23 cellular contexts compared by ENCODE assay signal in genomic region chr2:217091531-217091930, GRCh38.
DNase-seq lines count a peak whose midpoint lies in the region; ATAC-seq and TF ChIP-seq lines count a peak whose summit lies in the region.
"Had no signal": no experiment of that assay in that cellular context is flagged by ENCODE, and none has a peak within 500 bp of the region (broad histone marks: within the 10 kb centered on the region; RNA-seq: fewer than 3 reads in every experiment).

No MANE protein-coding gene starts in this region.

- CTCF ChIA-PET in IMR-90 (lab: Yijun Ruan, JAX), result interaction anchor here (1.6 kb wide), 1 partner anchor 75 kb away, joined by 4 read pairs; no protein-coding TSS in a partner anchor

- ATAC-seq in IMR-90 (ENCODE audit: low read depth) (no peak), GM18867 (IDR thresholded peaks at IDR 0.05; ENCODE audit: unreplicated experiment) (no peak)
- ATAC-seq: CD8-positive, alpha-beta T cell had no signal

- no peak overlapping the region for H3K27ac ChIP-seq in IMR-90 (ENCODE audit: insufficient read depth, low read length)
- H3K27ac ChIP-seq in esophagus muscularis mucosa (replicated peaks in 1 of 4), result no peak overlapping the region
- H3K27ac ChIP-seq in smooth muscle cell (ENCODE audit: low read depth), result no peak overlapping the region
- H3K27ac ChIP-seq: 22Rv1, KMS-11, Peyer's patch, SJSA1 had no signal

- H2AK9ac ChIP-seq in IMR-90 (replicated peaks; ENCODE audit: low read depth, low read length, poor library complexity), result no peak overlapping the region

- H3K27ac Mint-ChIP-seq in endothelial cell (ENCODE audit: unreplicated experiment), result no peak overlapping the region
- H3K27ac Mint-ChIP-seq: CD8-positive, alpha-beta T cell had no signal

- H2BK120ac ChIP-seq in IMR-90 (ENCODE audit: low read depth, low read length), result no peak overlapping the region

- H3K18ac ChIP-seq in IMR-90 (ENCODE audit: low read depth, low read length), result peak overlapping the region; percentile 53

- POLR2A ChIA-PET in IMR-90 (lab: Charles Lee; ENCODE audit: unreplicated experiment), result no interaction called here

- H3K4me3 ChIP-seq in IMR-90 (ENCODE audit: insufficient read depth, low read depth, low read length) (no peak overlapping the region), esophagus muscularis mucosa (no peak overlapping the region), smooth muscle cell (no peak overlapping the region)
- H3K4me3 ChIP-seq: BLaER1 treated with 17β-estradiol and CSF1 and Interleukin-3, amounts not matched to agents 10 nM and 100 nM; Peyer's patch; SJSA1 had no signal

- H2AFZ ChIP-seq in IMR-90 (replicated peaks; ENCODE audit: low read length, poor library complexity) (peak overlapping the region; percentile 62), smooth muscle cell (ENCODE audit: low read depth) (peak overlapping the region; percentile 10)

- peaks cover 6% of the 10 kb centered on the region for H3K4me1 ChIP-seq in IMR-90 (ENCODE audit: control insufficient read depth, insufficient read depth, low read length)
- H3K4me1 ChIP-seq in esophagus muscularis mucosa, result peaks cover 0 to 3% (median 0%) of the 10 kb centered on the region in 4 donors
- H3K4me1 ChIP-seq in smooth muscle cell (ENCODE audit: low read depth), result peaks cover 3% of the 10 kb centered on the region
- H3K4me1 ChIP-seq: Peyer's patch had no signal

- no CpG with 5 or more reads among the region's 3 CpGs for WGBS in IMR-90 (ENCODE audit: extremely low coverage in 2 of 2, insufficient read length in 1 of 2), 2 experiments
- 84% methylated on average over 3 of the region's 3 CpGs for WGBS in esophagus muscularis mucosa
- WGBS in smooth muscle cell (ENCODE audit: low lambda C conversion rate), result 72% methylated on average over 3 of the region's 3 CpGs

- peaks cover 11% of the 10 kb centered on the region for H3F3A ChIP-seq in smooth muscle cell (ENCODE audit: low read depth)

- no peak overlapping the region for H3K23ac ChIP-seq in IMR-90 (ENCODE audit: low read depth, low read length)

- no peak overlapping the region; a peak in 1 of 4 replicates for H4K8ac ChIP-seq in IMR-90 (ENCODE audit: low read depth in 2 of 2, low read length in 2 of 2)

- H3K14ac ChIP-seq in IMR-90 (replicated peaks; ENCODE audit: low read depth, low read length), result no peak overlapping the region

- H3K4me3 Mint-ChIP-seq in endothelial cell (ENCODE audit: unreplicated experiment), result no peak overlapping the region
- H3K4me3 Mint-ChIP-seq: CD8-positive, alpha-beta T cell had no signal

- H3K79me1 ChIP-seq in IMR-90 (ENCODE audit: low read depth in 1 of 2, low read length in 2 of 2), result no peaks in the 10 kb centered on the region

- no peaks in the 10 kb centered on the region for H3K36me3 Mint-ChIP-seq in endothelial cell (ENCODE audit: low read depth, unreplicated experiment)
- H3K36me3 Mint-ChIP-seq: CD8-positive, alpha-beta T cell had no signal

- intact Hi-C loops in IMR-90 (cut with micrococcal nuclease) (no loop called here), esophagus muscularis mucosa (cut with DNase I) (no loop called here)

- H3K9ac ChIP-seq in IMR-90 (ENCODE audit: low read depth, low read length) (no peak overlapping the region), smooth muscle cell (ENCODE audit: low read depth) (no peak overlapping the region)
- H3K9ac ChIP-seq: BLaER1 treated with 17β-estradiol and CSF1 and Interleukin-3, amounts not matched to agents 10 nM and 100 nM; KMS-11 had no signal

- 0 out of 2 replicates have a peak overlapping the region, but pooled peaks have one; percentile 24 for H4K91ac ChIP-seq in IMR-90 (ENCODE audit: insufficient read depth, low read depth, low read length)

- H3K9me3 ChIP-seq in IMR-90 (ENCODE audit: control insufficient read depth, insufficient read depth, low read length) (no peaks in the 10 kb centered on the region), esophagus muscularis mucosa (no peaks in the 10 kb centered on the region), smooth muscle cell (replicated peaks; ENCODE audit: low read depth) (no peaks in the 10 kb centered on the region)
- H3K9me3 ChIP-seq: Peyer's patch, SJSA1 had no signal

- peak overlapping the region; percentile 77; the same call in 2 of the 3 replicates for H2BK15ac ChIP-seq in IMR-90 (ENCODE audit: low read depth, low read length)

- H3K27me3 ChIP-seq in IMR-90 (ENCODE audit: control insufficient read depth, insufficient read depth, low read length) (no peaks in the 10 kb centered on the region), esophagus muscularis mucosa (no peaks in the 10 kb centered on the region), smooth muscle cell (ENCODE audit: low read depth) (no peaks in the 10 kb centered on the region)
- H3K27me3 ChIP-seq: Peyer's patch, SJSA1 had no signal

- H3K4me2 ChIP-seq in IMR-90 (ENCODE audit: low read depth, low read length), result no peak overlapping the region
- H3K4me2 ChIP-seq in smooth muscle cell, result no peak overlapping the region
- H3K4me2 ChIP-seq: KMS-11 had no signal

- no peak overlapping the region for H2AK5ac ChIP-seq in IMR-90 (ENCODE audit: low read depth, low read length)

- no peak overlapping the region for H2BK5ac ChIP-seq in IMR-90 (ENCODE audit: low read depth, low read length, poor library complexity, severe bottlenecking)

- H3K4ac ChIP-seq in IMR-90 (ENCODE audit: low read depth, low read length), result no peak overlapping the region

- H2BK20ac ChIP-seq in IMR-90 (ENCODE audit: low read depth, low read length), result no peak overlapping the region

- peak; percentile 24 for DNase-seq in NCI-H82 (lab: John Stamatoyannopoulos, UW)
- no peak for DNase-seq in NCI-H82 treated with DMSO at 0.1 percent for 48 hours (lab: John Stamatoyannopoulos, UW; ENCODE audit: unreplicated experiment)
- DNase-seq in IMR-90, result no peak
- peak; percentile 50 for DNase-seq in esophagus muscularis mucosa (ENCODE audit: extremely low spot score)
- no peak for DNase-seq in smooth muscle cell (lab: John Stamatoyannopoulos, UW; ENCODE audit: unreplicated experiment)
- DNase-seq in stimulated activated CD4-positive, alpha-beta T cell treated with anti-CD3 and anti-CD28 coated beads, Interleukin-1b, Interleukin-23, amount 100 ng/mL, for 48 hours, result no peak
- no peak for DNase-seq in endothelial cell (ENCODE audit: low spot score)
- DNase-seq: ACHN; CD8-positive, alpha-beta T cell; DND-41; H7; MV-4-11; NCI-H1105 treated with DMSO at 0.1 percent for 48 hours; NCI-H2029 treated with DMSO at 0.1 percent for 48 hours; NCI-H226; NCI-H510A treated with DMSO at 0.1 percent for 48 hours; NCI-H748 treated with DMSO at 0.1 percent for 48 hours; Peyer's patch had no signal

- H3K9me3 Mint-ChIP-seq in endothelial cell (ENCODE audit: unreplicated experiment), result no peaks in the 10 kb centered on the region
- H3K9me3 Mint-ChIP-seq: CD8-positive, alpha-beta T cell had no signal

- no peak for TF ChIP-seq EP300 in esophagus muscularis mucosa (IDR thresholded peaks at IDR 0.05)

- no peak overlapping the region for H3K56ac ChIP-seq in IMR-90 (ENCODE audit: extremely low read depth, insufficient read depth, low read length)

- H3K9me1 ChIP-seq in IMR-90 (ENCODE audit: insufficient read depth, low read length), result peaks cover 3% of the 10 kb centered on the region; the same call in 1 of the 2 replicates

- dilution Hi-C loops in IMR-90 (cut with HindIII; ENCODE audit: low sequenced_read_pairs, unreplicated experiment), result no loop called here

- H3K36me3 ChIP-seq in IMR-90 (ENCODE audit: control insufficient read depth, insufficient read depth, low read length) (no peaks in the 10 kb centered on the region), esophagus muscularis mucosa (no peaks in the 10 kb centered on the region), smooth muscle cell (ENCODE audit: low read depth) (no peaks in the 10 kb centered on the region)
- H3K36me3 ChIP-seq: BLaER1 treated with 17β-estradiol and CSF1 and Interleukin-3, amounts not matched to agents 10 nM and 100 nM; Peyer's patch; SJSA1 had no signal

- no peaks in the 10 kb centered on the region for H4K20me1 ChIP-seq in IMR-90 (ENCODE audit: insufficient read depth, low read length)
- H4K20me1 ChIP-seq in smooth muscle cell (ENCODE audit: low read depth), result no peaks in the 10 kb centered on the region
- H4K20me1 ChIP-seq: BLaER1 treated with 17β-estradiol and CSF1 and Interleukin-3, amounts not matched to agents 10 nM and 100 nM had no signal

- TF ChIP-seq RAD21 in IMR-90 (IDR thresholded peaks at IDR 0.05; ENCODE audit: low read length), result no peak

- H3K4me1 Mint-ChIP-seq in endothelial cell (ENCODE audit: unreplicated experiment), result no peaks in the 10 kb centered on the region

- H3K79me2 ChIP-seq in smooth muscle cell (ENCODE audit: low read depth), result no peaks in the 10 kb centered on the region

- H4K5ac ChIP-seq in IMR-90 (ENCODE audit: low read depth, low read length), result peak overlapping the region; percentile 35; the same call in 1 of the 2 replicates

- no peak for TF ChIP-seq CTCF in IMR-90 (conservative IDR thresholded peaks at IDR 0.05; ENCODE audit: low read depth, low read length)
- no peak for TF ChIP-seq CTCF in esophagus muscularis mucosa (IDR thresholded peaks at IDR 0.05)
- no peak for TF ChIP-seq CTCF in smooth muscle cell (IDR thresholded peaks at IDR 0.05; ENCODE audit: borderline replicate concordance, insufficient read depth, poor library complexity, severe bottlenecking)
- no peak for TF ChIP-seq CTCF in endothelial cell (IDR thresholded peaks at IDR 0.05; ENCODE audit: unreplicated experiment)

- no TSS peak for BruUV-seq in IMR-90 (replicated peaks; lab: Mats Ljungman, UMichigan)

- H3K27me3 Mint-ChIP-seq in endothelial cell (ENCODE audit: unreplicated experiment), result no peaks in the 10 kb centered on the region

- in situ Hi-C loops in IMR-90 (cut with MboI; ENCODE audit: low sequenced_read_pairs), result no loop called here

- no peak for TF ChIP-seq POLR2A in IMR-90 (IDR thresholded peaks at IDR 0.05; ENCODE audit: low read depth, low read length)
- TF ChIP-seq POLR2A in esophagus muscularis mucosa (IDR thresholded peaks at IDR 0.05; ENCODE audit: low read depth), result no peak

TF ChIP-seq in IMR-90, 13 proteins besides CTCF, POLR2A, EP300 and RAD21:
- TF ChIP-seq SMC3 (IDR thresholded peaks at IDR 0.05; ENCODE audit: low read depth, low read length), result no peak

Comparison
In these comparisons a context has a peak if more than half of its experiments do, and no peak if none do; other contexts are left out.
1. DNase-seq: peak in NCI-H82 (single experiment) and esophagus muscularis mucosa (single experiment); none in NCI-H82 treated with DMSO at 0.1 percent for 48 hours (single experiment), IMR-90 (single experiment), smooth muscle cell (single experiment), stimulated activated CD4-positive, alpha-beta T cell treated with anti-CD3 and anti-CD28 coated beads, Interleukin-1b, Interleukin-23, amount 100 ng/mL, for 48 hours (single experiment) and endothelial cell (single experiment).